In genomic region chr12:89707992-89708792, GRCh38 we compare ENCODE assay signal across 8 cellular contexts. TPM values are rescaled to one million over a fixed set of nuclear protein-coding genes. Genes with fewer than 3 reads are reported as not detected.
DNase-seq lines count a peak whose midpoint lies in the region; ATAC-seq, FAIRE-seq and TF ChIP-seq lines count a peak whose summit lies in the region.

No MANE protein-coding gene starts in this region.

- TF ChIP-seq POLR2A in GM12878 (IDR thresholded peaks at IDR 0.05; ENCODE audit: low read depth, low read length) = no peak

- SMC1A ChIA-PET in GM12878 (lab: Charles Lee; ENCODE audit: uncharacterized antibody, unreplicated experiment) = interaction anchor here (0.8 to 6.0 kb wide), 11 partner anchors 9 to 305 kb away, joined by 3 to 70 read pairs (median 4); no protein-coding TSS in a partner anchor

- no peak for FAIRE-seq in GM12878 (lab: Jason Lieb, UNC)

- peak; percentile 35; the same call in 1 of the 2 replicates for TF ChIP-seq RAD21 in GM12878 (IDR thresholded peaks at IDR 0.05; ENCODE audit: insufficient read depth, low read depth, low read length)

- H3K36me3 ChIP-seq in GM12878 (ENCODE audit: control insufficient read depth in 2 of 2, insufficient read depth in 2 of 2, low read length in 1 of 2) (no peaks in the 10 kb centered on the region), iPS-20b (ENCODE audit: insufficient read depth, low read depth, low read length) (no peaks in the 10 kb centered on the region)

- DNase-seq in GM10248 (ENCODE audit: extremely low spot score) (peak; percentile 24), GM12878 (ENCODE audit: low read depth, low spot score) (no peak), midbrain (lab: John Stamatoyannopoulos, UW) (no peak)
- DNase-seq in stimulated activated CD4-positive, alpha-beta T cell treated with anti-CD3 and anti-CD28 coated beads, Interleukin-12 subunit alpha, Interleukin-12 subunit beta, amount 100 ng/mL, for 48 hours (ENCODE audit: low read depth in 2 of 3, low spot score in 1 of 3) = peak in 2 of 3 donors; percentile 9 to 40

- RAD21 ChIA-PET in GM12878 (lab: Charles Lee; ENCODE audit: unreplicated experiment) = interaction anchor here (1.1 to 6.0 kb wide), 16 partner anchors 11 to 306 kb away, joined by 4 to 41 read pairs (median 12); no protein-coding TSS in a partner anchor

- ATAC-seq in HG02938 (IDR thresholded peaks at IDR 0.05; ENCODE audit: unreplicated experiment) (peak; percentile 1), SK-N-SH treated with all-trans-retinoic acid at 6 μM for 48 hours (peak; percentile 0), GM12878 (peak; percentile 0), HG03378 (IDR thresholded peaks at IDR 0.05; ENCODE audit: unreplicated experiment) (no peak)

- intact Hi-C loops in GM12878 (cut with micrococcal nuclease; ENCODE audit: unreplicated experiment) = loop anchor here (2.0 to 5.0 kb wide), 9 partner anchors 45 to 544 kb away; no protein-coding TSS in a partner anchor

- peak overlapping the region; percentile 64; the same call in 1 of the 2 replicates for H3K4me2 ChIP-seq in GM12878 (ENCODE audit: control insufficient read depth, insufficient read depth)

- peak overlapping the region; percentile 88 for H3K9ac ChIP-seq in GM12878 (ENCODE audit: control insufficient read depth, insufficient read depth, low read length)
- H3K9ac ChIP-seq in iPS-20b (ENCODE audit: low read depth, low read length) = peak overlapping the region; percentile 65; the same call in 1 of the 2 replicates

- H4K20me1 ChIP-seq in GM12878 (ENCODE audit: control insufficient read depth, insufficient read depth) = no peaks in the 10 kb centered on the region

- no peak for TF ChIP-seq EP300 in GM12878 (IDR thresholded peaks at IDR 0.05; ENCODE audit: borderline replicate concordance in 1 of 2, control insufficient read depth in 1 of 2, low read depth in 2 of 2, low read length in 2 of 2)

- BruUV-seq in GM12878 (replicated peaks; lab: Mats Ljungman, UMichigan) = no TSS peak

- H3K4me1 ChIP-seq in GM12878 (ENCODE audit: control insufficient read depth, insufficient read depth, low read length) (peaks cover 4% of the 10 kb centered on the region; the same call in 1 of the 2 replicates), iPS-20b (ENCODE audit: insufficient read depth, low read length) (no peaks in the 10 kb centered on the region)

- H3K4me3 ChIP-seq in GM12878 = peak overlapping the region; percentile 94
- peak overlapping the region; percentile 93 for H3K4me3 ChIP-seq in iPS-20b (ENCODE audit: low read length)

- H3K27ac ChIP-seq in GM12878 (ENCODE audit: control insufficient read depth, insufficient read depth) = peak overlapping the region; percentile 95
- no peak overlapping the region for H3K27ac ChIP-seq in iPS-20b (ENCODE audit: low read length)

- peak overlapping the region; percentile 62 for H2AFZ ChIP-seq in GM12878 (ENCODE audit: control insufficient read depth, low read depth, low read length)

- H3K9me3 ChIP-seq in GM12878 (replicated peaks; ENCODE audit: control insufficient read depth, insufficient read depth, low read length) (no peaks in the 10 kb centered on the region), iPS-20b (ENCODE audit: insufficient read depth, low read depth, low read length) (no peaks in the 10 kb centered on the region)

- POLR2A ChIA-PET in GM10248 (lab: Yijun Ruan, JAX) (interaction anchor here (0.6 to 2.3 kb wide), 4 partner anchors 9 to 582 kb away, joined by 4 to 8 read pairs (median 6); no protein-coding TSS in a partner anchor), GM12878 (lab: Charles Lee) (interaction anchor here (0.6 to 3.1 kb wide), 14 partner anchors 12 to 644 kb away, joined by 3 to 18 read pairs (median 8); no protein-coding TSS in a partner anchor)

- in situ Hi-C loops in GM12878 (cut with MboI) = no loop called here

- H3K27me3 ChIP-seq in GM12878 (replicated peaks in 1 of 2; ENCODE audit: control insufficient read depth in 2 of 2, insufficient read depth in 2 of 2, low read length in 1 of 2) = no peaks in the 10 kb centered on the region
- H3K27me3 ChIP-seq in iPS-20b (ENCODE audit: insufficient read depth, low read length) = peaks cover 51% of the 10 kb centered on the region

- H3K79me2 ChIP-seq in GM12878 (ENCODE audit: control insufficient read depth, insufficient read depth, low read length) = peaks cover 63% of the 10 kb centered on the region

- peak; percentile 51 for TF ChIP-seq CTCF in GM10248 (IDR thresholded peaks at IDR 0.05; ENCODE audit: control extremely low read depth, extremely low read depth, low read depth, missing control alignments)
- no peak; a peak in 3 of 6 replicates for TF ChIP-seq CTCF in GM12878 (IDR thresholded peaks at IDR 0.05 in 2 of 3, conservative IDR thresholded peaks at IDR 0.05 in 1 of 3; ENCODE audit: control insufficient read depth in 2 of 3, extremely low read depth in 1 of 3, insufficient read depth in 1 of 3, low read depth in 3 of 3, low read length in 3 of 3)

- CTCF ChIA-PET in GM10248 (lab: Yijun Ruan, JAX) (interaction anchor here (1.0 to 1.6 kb wide), 7 partner anchors 9 to 183 kb away, joined by 3 to 7 read pairs (median 3); partner anchors contain the start of gene GALNT4), GM12878 (lab: Yijun Ruan, JAX) (interaction anchor here (0.9 to 2.5 kb wide), 8 partner anchors 32 to 242 kb away, joined by 3 to 10 read pairs (median 4); no protein-coding TSS in a partner anchor)

- WGBS in GM12878 (ENCODE audit: insufficient coverage, insufficient replicate concordance, low lambda C conversion rate, missing lambda C conversion rate) = under 1% methylated on average over 72 of the region's 87 CpGs

TF ChIP-seq in SK-N-SH treated with all-trans-retinoic acid at 6 μM for 48 hours, 23 proteins besides CTCF, POLR2A, EP300 and RAD21:
- peak; percentile 52; the same call in 1 of the 2 replicates for TF ChIP-seq PATZ1 (CRISPR knock-in tag; IDR thresholded peaks at IDR 0.05; ENCODE audit: borderline replicate concordance)
- 0 out of 2 replicates have a peak, but pooled peaks have one; percentile 28 for TF ChIP-seq ZFP3 (CRISPR knock-in tag; IDR thresholded peaks at IDR 0.05)
- TF ChIP-seq ZNF70 (CRISPR knock-in tag; IDR thresholded peaks at IDR 0.05) = no peak
TF ChIP-seq in SK-N-SH treated with all-trans-retinoic acid at 6 μM for 48 hours: peak in this region for 2.

TF ChIP-seq in GM12878, 131 proteins besides CTCF, POLR2A, EP300 and RAD21 (continues in another document):
- TF ChIP-seq PKNOX1 (IDR thresholded peaks at IDR 0.05) (peak; percentile 60), GATAD2B (conservative IDR thresholded peaks at IDR 0.05; ENCODE audit: low read depth) (peak; percentile 18; the same call in 1 of the 2 replicates), TCF12 (IDR thresholded peaks at IDR 0.05; ENCODE audit: low read depth, low read length) (peak; percentile 51; the same call in 1 of the 2 replicates), JUNB (IDR thresholded peaks at IDR 0.05) (no peak), CHD2 (IDR thresholded peaks at IDR 0.05; ENCODE audit: borderline replicate concordance, low read depth, low read length) (peak; percentile 32; the same call in 1 of the 2 replicates), NR2C2 (IDR thresholded peaks at IDR 0.05; ENCODE audit: borderline replicate concordance, control insufficient read depth, insufficient read length, low read depth) (no peak), NR2F1 (conservative IDR thresholded peaks at IDR 0.05) (peak; percentile 69; the same call in 1 of the 2 replicates), POLR2AphosphoS5 (IDR thresholded peaks at IDR 0.05; ENCODE audit: low read length) (peak; percentile 82; the same call in 1 of the 2 replicates)

RNA-seq across cellular contexts. Expression of gene ATP2B1, which starts 0.4 kb away (rescaled TPM):
- total RNA-seq in GM12878 (2013; cell fraction: nucleolus; rRNA removed) = 216 and 232 TPM in 2 replicates
- total RNA-seq in GM12878 (2014; rRNA removed) (46.0 and 56.0 TPM in 2 replicates), GM12878 (2014; rRNA removed; fragmentation: Illumina TruSeq; extraction: Trizol) (67.8 TPM in 2 replicates), GM12878 (2021) (51.1 and 54.9 TPM in 2 replicates)
- polyA plus RNA-seq in GM12878 (2011; ENCODE audit: low read depth) = 9.9 TPM
- polyA plus RNA-seq in GM12878 (2011; rRNA removed) (27.1 and 39.4 TPM in 2 replicates), GM12878 (2014; fragmentation: Illumina TruSeq; extraction: Trizol) (51.0 and 74.4 TPM in 2 replicates), GM12878 (2014; fragmentation: Nextera tagmentation; extraction: Ambion mirVana) (10 to 100 TPM; 15.9 to 18.6 TPM), GM12878 (2014; rRNA removed) (22.9 and 29.1 TPM in 2 replicates), GM12878 (2016; fragmentation: Nextera tagmentation; extraction: Ambion mirVana) (10 to 100 TPM; 53.0 to 62.2 TPM)
- 11.5 and 16.7 TPM in 2 replicates for polyA plus RNA-seq in GM12878 (2011; cell fraction: cytosol; rRNA removed)
- 37.7 and 38.4 TPM in 2 replicates for polyA plus RNA-seq in GM12878 (2011; cell fraction: nucleus; rRNA removed)
- 20.4 and 23.0 TPM in 2 replicates for polyA plus RNA-seq in GM12878 (2012)
- 30.6 and 40.5 TPM in 2 replicates for polyA minus RNA-seq in GM12878 (2011; rRNA and poly(A)+ RNA removed)
- 14.3 and 17.3 TPM in 2 replicates for polyA minus RNA-seq in GM12878 (2011; cell fraction: cytosol; rRNA and poly(A)+ RNA removed)
- 48.6 and 86.0 TPM in 2 replicates for polyA minus RNA-seq in GM12878 (2011; cell fraction: nucleus; rRNA and poly(A)+ RNA removed)

Comparison
In these comparisons a context has a peak if more than half of its experiments do, and no peak if none do; other contexts are left out.
1. DNase-seq: peak in GM10248 (single experiment) and stimulated activated CD4-positive, alpha-beta T cell treated with anti-CD3 and anti-CD28 coated beads, Interleukin-12 subunit alpha, Interleukin-12 subunit beta, amount 100 ng/mL, for 48 hours (2 of 3); none in GM12878 (single experiment) and midbrain (single experiment).